In genomic region chr9:126521976-126522590, GRCh38 we compare ENCODE assay signal across 15 cellular contexts.
"Had no signal": no experiment of that assay in that cellular context is flagged by ENCODE, and none has a peak within 500 bp of the region (broad histone marks: within the 10 kb centered on the region; RNA-seq: fewer than 3 reads in every experiment).

No MANE protein-coding gene starts in this region.

- H3K4me3 ChIP-seq: body of pancreas had no signal

- H3K27ac Mint-ChIP-seq: memory B cell; stimulated activated naive B cell treated with anti-CD40 and anti-IgM and Interleukin-4, amounts not matched to agents 10 μg/mL and 1 μg/mL and 100 μg/mL, for 72 hours; type B pancreatic cell; WTC11 had no signal

- H3K9me3 ChIP-seq: body of pancreas had no signal

- DNase-seq: activated CD4-positive, alpha-beta T cell treated with anti-CD3 and anti-CD28 coated beads for 48 hours; activated T-cell treated with anti-CD3 and anti-CD28 coated beads for 4 hours; amniotic stem cell; body of pancreas; central memory CD4-positive, alpha-beta T cell; erythroblast; glutamatergic neuron; stimulated activated CD4-positive, alpha-beta T cell treated with anti-CD3 and anti-CD28 coated beads, Interleukin-1b, Interleukin-23, amount 100 ng/mL, for 48 hours; stimulated activated naive B cell treated with anti-CD40 and anti-IgM and Interleukin-4, amounts not matched to agents 10 μg/mL and 1 μg/mL and 100 μg/mL, for 72 hours had no signal

- H3K36me3 Mint-ChIP-seq: activated naive CD4-positive, alpha-beta T cell treated with anti-CD3 and anti-CD28 coated beads, Interleukin-2, amount 50 U/mL, for 72 hours; memory B cell; stimulated activated naive B cell treated with anti-CD40 and anti-IgM and Interleukin-4, amounts not matched to agents 10 μg/mL and 1 μg/mL and 100 μg/mL, for 72 hours; type B pancreatic cell; WTC11 had no signal

- H3K9me3 Mint-ChIP-seq: activated naive CD4-positive, alpha-beta T cell treated with anti-CD3 and anti-CD28 coated beads, Interleukin-2, amount 50 U/mL, for 72 hours; memory B cell; stimulated activated naive B cell treated with anti-CD40 and anti-IgM and Interleukin-4, amounts not matched to agents 10 μg/mL and 1 μg/mL and 100 μg/mL, for 72 hours; type B pancreatic cell; WTC11 had no signal

- H3K4me3 Mint-ChIP-seq: memory B cell; stimulated activated naive B cell treated with anti-CD40 and anti-IgM and Interleukin-4, amounts not matched to agents 10 μg/mL and 1 μg/mL and 100 μg/mL, for 72 hours; type B pancreatic cell; WTC11 had no signal

- H3K27ac ChIP-seq: body of pancreas had no signal

- ATAC-seq: activated naive CD4-positive, alpha-beta T cell treated with anti-CD3 and anti-CD28 coated beads, Interleukin-2, amount 50 U/mL, for 72 hours; body of pancreas; left lobe of liver; SK-N-SH treated with all-trans-retinoic acid at 6 μM for 48 hours; stimulated activated naive B cell treated with anti-CD40 and anti-IgM and Interleukin-4, amounts not matched to agents 10 μg/mL and 1 μg/mL and 100 μg/mL, for 72 hours; WTC11 had no signal
